26 cellular contexts compared by ENCODE assay signal in genomic region chr10:12019343-12019971, GRCh38. TPM values are rescaled to one million over a fixed set of nuclear protein-coding genes. Genes with fewer than 3 reads are reported as not detected.
DNase-seq lines count a peak whose midpoint lies in the region; ATAC-seq and TF ChIP-seq lines count a peak whose summit lies in the region.
"Had no signal": no experiment of that assay in that cellular context is flagged by ENCODE, and none has a peak within 500 bp of the region (broad histone marks: within the 10 kb centered on the region; RNA-seq: fewer than 3 reads in every experiment).

No MANE protein-coding gene starts in this region.

- H3K4me3 Mint-ChIP-seq in HFFc6: no peak overlapping the region
- no peak overlapping the region for H3K4me3 Mint-ChIP-seq in Calu3 (ENCODE audit: low read depth, unreplicated experiment)
- H3K4me3 Mint-ChIP-seq: activated CD4-positive, alpha-beta T cell treated with anti-CD3 and anti-CD28 coated beads, Interleukin-2, amount 10 ng/mL, durations not matched to agents 7 days and 5 days; activated CD8-positive, alpha-beta memory T cell treated with anti-CD3 and anti-CD28 coated beads, Interleukin-2, amount 10 ng/mL, durations not matched to agents 7 days and 5 days; activated naive CD4-positive, alpha-beta T cell treated with anti-CD3 and anti-CD28 coated beads for 36 hours; activated T-cell treated with anti-CD3 and anti-CD28 coated beads, Interleukin-2, amount 50 U/mL, for 72 hours; CD4-positive, CD25-positive, alpha-beta regulatory T cell; natural killer cell; stimulated activated naive CD8-positive, alpha-beta T cell treated with anti-CD3 and anti-CD28 coated beads, Interleukin-15, amount 100 ng/mL, for 72 hours had no signal

- intact Hi-C loops in sigmoid colon (cut with DNase I) (no loop called here), Calu3 (cut with micrococcal nuclease; ENCODE audit: unreplicated experiment) (no loop called here)

- 85% methylated on average over 9 of the region's 9 CpGs for WGBS in sigmoid colon, 2 donors

- peaks cover 9% of the 10 kb centered on the region for H3K4me1 Mint-ChIP-seq in HFFc6 (ENCODE audit: low read depth)
- no peaks in the 10 kb centered on the region for H3K4me1 Mint-ChIP-seq in Calu3 (ENCODE audit: low read depth, unreplicated experiment)

- H3K27me3 Mint-ChIP-seq in HFFc6 (ENCODE audit: insufficient read depth) (no peaks in the 10 kb centered on the region; the same call in 1 of the 2 replicates), Calu3 (ENCODE audit: unreplicated experiment) (no peaks in the 10 kb centered on the region)
- H3K27me3 Mint-ChIP-seq: activated CD4-positive, alpha-beta T cell treated with anti-CD3 and anti-CD28 coated beads, Interleukin-2, amount 10 ng/mL, durations not matched to agents 7 days and 5 days; activated CD8-positive, alpha-beta memory T cell treated with anti-CD3 and anti-CD28 coated beads, Interleukin-2, amount 10 ng/mL, durations not matched to agents 7 days and 5 days; CD4-positive, CD25-positive, alpha-beta regulatory T cell; stimulated activated naive CD8-positive, alpha-beta T cell treated with anti-CD3 and anti-CD28 coated beads, Interleukin-15, amount 100 ng/mL, for 72 hours had no signal

- H3K4me1 ChIP-seq in adipocyte (ENCODE audit: control insufficient read depth, insufficient read depth, low read length): peaks cover 14% of the 10 kb centered on the region
- H3K4me1 ChIP-seq in foreskin keratinocyte: peaks cover 10% of the 10 kb centered on the region
- peaks cover 0 to 21% (median 18%) of the 10 kb centered on the region in 4 donors for H3K4me1 ChIP-seq in sigmoid colon

- CTCF ChIA-PET in Calu3 (lab: Charles Lee): no interaction called here

- no peaks in the 10 kb centered on the region for H3K9me3 Mint-ChIP-seq in HFFc6
- no peaks in the 10 kb centered on the region for H3K9me3 Mint-ChIP-seq in Calu3 (ENCODE audit: low read depth, unreplicated experiment)
- H3K9me3 Mint-ChIP-seq: activated CD4-positive, alpha-beta T cell treated with anti-CD3 and anti-CD28 coated beads, Interleukin-2, amount 10 ng/mL, durations not matched to agents 7 days and 5 days; activated naive CD4-positive, alpha-beta T cell treated with anti-CD3 and anti-CD28 coated beads for 36 hours; activated T-cell treated with anti-CD3 and anti-CD28 coated beads, Interleukin-2, amount 50 U/mL, for 72 hours; CD4-positive, CD25-positive, alpha-beta regulatory T cell; natural killer cell; stimulated activated naive CD8-positive, alpha-beta T cell treated with anti-CD3 and anti-CD28 coated beads, Interleukin-15, amount 100 ng/mL, for 72 hours had no signal

- H3K4me3 ChIP-seq in adipocyte (ENCODE audit: low read length) (no peak overlapping the region), sigmoid colon (no peak overlapping the region)
- H3K4me3 ChIP-seq: cardiac muscle cell, dorsolateral prefrontal cortex, tibial nerve had no signal

- H3K36me3 ChIP-seq in adipocyte (ENCODE audit: control insufficient read depth, insufficient read depth, low read length, severe bottlenecking) (peaks cover 11% of the 10 kb centered on the region), sigmoid colon (no peaks in the 10 kb centered on the region)
- H3K36me3 ChIP-seq: cardiac muscle cell, tibial nerve had no signal

- H3K27ac ChIP-seq in foreskin keratinocyte (peak overlapping the region; percentile 0), sigmoid colon (peak overlapping the region; percentile 17 to 54 (median 45))
- H3K27ac ChIP-seq: cardiac muscle cell, dorsolateral prefrontal cortex, tibial nerve had no signal

- no peak for DNase-seq in HFFc6
- DNase-seq in adipocyte (ENCODE audit: low read depth): no peak
- peak in 1 of 2 donors; percentile 43 for DNase-seq in foreskin keratinocyte
- DNase-seq in sigmoid colon: peak; percentile 75
- no peak for DNase-seq in dermis blood vessel endothelial cell
- no peak for DNase-seq in SKM-1 treated with dmso at 0.1 percent for 144 hours (lab: John Stamatoyannopoulos, UW; ENCODE audit: unreplicated experiment)
- DNase-seq in Calu3: no peak
- DNase-seq: activated CD4-positive, alpha-beta T cell treated with anti-CD3 and anti-CD28 coated beads, Interleukin-2, amount 10 ng/mL, durations not matched to agents 7 days and 5 days; activated CD8-positive, alpha-beta memory T cell treated with anti-CD3 and anti-CD28 coated beads, Interleukin-2, amount 10 ng/mL, durations not matched to agents 7 days and 5 days; activated naive CD4-positive, alpha-beta T cell treated with anti-CD3 and anti-CD28 coated beads for 36 hours; activated T-cell treated with anti-CD3 and anti-CD28 coated beads, Interleukin-2, amount 50 U/mL, for 72 hours; CD4-positive, CD25-positive, alpha-beta regulatory T cell; DMS 273 treated with DMSO at 0.1 percent for 48 hours; dorsolateral prefrontal cortex; hippocampal formation; left ventricle myocardium superior; natural killer cell; NCI-H1048; NCI-H187; NCI-H774; right cardiac atrium; stimulated activated naive CD8-positive, alpha-beta T cell treated with anti-CD3 and anti-CD28 coated beads, Interleukin-15, amount 100 ng/mL, for 72 hours; T-helper 9 cell had no signal

- no TSS peak for BruUV-seq in Calu3 (replicated peaks; lab: Mats Ljungman, UMichigan)

- H3K9me3 ChIP-seq in adipocyte (ENCODE audit: control insufficient read depth, low read length) (no peaks in the 10 kb centered on the region), sigmoid colon (no peaks in the 10 kb centered on the region)
- H3K9me3 ChIP-seq: tibial nerve had no signal

- H3K9ac ChIP-seq in adipocyte (ENCODE audit: low read length): peak overlapping the region; percentile 22

- H3K27ac Mint-ChIP-seq in HFFc6 (peak overlapping the region; percentile 21; the same call in 1 of the 2 replicates), Calu3 (ENCODE audit: unreplicated experiment) (no peak overlapping the region)
- H3K27ac Mint-ChIP-seq: activated CD8-positive, alpha-beta memory T cell treated with anti-CD3 and anti-CD28 coated beads, Interleukin-2, amount 10 ng/mL, durations not matched to agents 7 days and 5 days; activated naive CD4-positive, alpha-beta T cell treated with anti-CD3 and anti-CD28 coated beads for 36 hours; activated T-cell treated with anti-CD3 and anti-CD28 coated beads, Interleukin-2, amount 50 U/mL, for 72 hours; natural killer cell; stimulated activated naive CD8-positive, alpha-beta T cell treated with anti-CD3 and anti-CD28 coated beads, Interleukin-15, amount 100 ng/mL, for 72 hours had no signal

- H3K36me3 Mint-ChIP-seq in HFFc6 (ENCODE audit: low read depth) (peaks cover 6% of the 10 kb centered on the region), Calu3 (ENCODE audit: insufficient read depth, unreplicated experiment) (peaks cover 8% of the 10 kb centered on the region)
- H3K36me3 Mint-ChIP-seq: CD4-positive, CD25-positive, alpha-beta regulatory T cell; natural killer cell had no signal

- TF ChIP-seq CTCF in HFFc6 (IDR thresholded peaks at IDR 0.05) (no peak), foreskin keratinocyte (conservative IDR thresholded peaks at IDR 0.05) (no peak), sigmoid colon (IDR thresholded peaks at IDR 0.05) (no peak), Calu3 (IDR thresholded peaks at IDR 0.05; ENCODE audit: unreplicated experiment) (no peak)

- TF ChIP-seq POLR2A in sigmoid colon (IDR thresholded peaks at IDR 0.05): no peak

- ATAC-seq in foreskin keratinocyte: no peak
- no peak for ATAC-seq in GM21360 (IDR thresholded peaks at IDR 0.05; ENCODE audit: unreplicated experiment)
- ATAC-seq: activated CD8-positive, alpha-beta memory T cell treated with anti-CD3 and anti-CD28 coated beads, Interleukin-2, amount 10 ng/mL, durations not matched to agents 7 days and 5 days; activated T-cell treated with anti-CD3 and anti-CD28 coated beads, Interleukin-2, amount 50 U/mL, for 72 hours; left ventricle myocardium superior; natural killer cell; right cardiac atrium; stimulated activated naive CD8-positive, alpha-beta T cell treated with anti-CD3 and anti-CD28 coated beads, Interleukin-15, amount 100 ng/mL, for 72 hours had no signal

- H3K27me3 ChIP-seq in adipocyte (replicated peaks; ENCODE audit: control insufficient read depth, insufficient read depth, low read length): no peaks in the 10 kb centered on the region
- H3K27me3 ChIP-seq in foreskin keratinocyte: no peaks in the 10 kb centered on the region
- H3K27me3 ChIP-seq in sigmoid colon: no peaks in the 10 kb centered on the region
- H3K27me3 ChIP-seq: cardiac muscle cell, dorsolateral prefrontal cortex, tibial nerve had no signal

- peak in 1 of 4 donors; percentile 20 for TF ChIP-seq EP300 in sigmoid colon (IDR thresholded peaks at IDR 0.05)

RNA-seq across cellular contexts. Expression of gene UPF2, which starts 23.2 kb away (rescaled TPM):
- total RNA-seq in HFFc6 (2021; fragmentation: NEBNext Ultra II Directional; extraction: Animal tissue kit (Norgen Biotek cat#: 25700)): 10 to 100 TPM; 18.3 to 24.1 (median 22.0) TPM
- 20.5 and 22.0 TPM in 2 replicates for total RNA-seq in foreskin keratinocyte
- 8.9 and 9.5 TPM in 2 replicates for polyA plus RNA-seq in foreskin keratinocyte
- 10 to 100 TPM; 29.3 to 36.9 (median 29.8) TPM for total RNA-seq in sigmoid colon
- 10 to 100 TPM; 11.4 to 16.6 (median 16.1) TPM for polyA plus RNA-seq in sigmoid colon
- 21.8 and 31.6 TPM in 2 replicates for total RNA-seq in dermis blood vessel endothelial cell
- total RNA-seq in Calu3 (2022): 31.6 and 33.7 TPM in 2 replicates

RNA-seq across cellular contexts. Expression of gene DHTKD1, which starts 49.3 kb away (rescaled TPM):
- total RNA-seq in HFFc6 (2021; fragmentation: NEBNext Ultra II Directional; extraction: Animal tissue kit (Norgen Biotek cat#: 25700)): 10 to 100 TPM; 10.2 to 15.1 (median 12.7) TPM
- total RNA-seq in foreskin keratinocyte: 25.8 and 28.4 TPM in 2 replicates
- polyA plus RNA-seq in foreskin keratinocyte: 7.2 and 8.4 TPM in 2 replicates
- 10 to 100 TPM; 14.7 to 37.3 (median 20.7) TPM for total RNA-seq in sigmoid colon
- 10 to 100 TPM in 2 of 3 donors, 1 to 10 TPM in 1; 8.4 to 14.8 (median 12.5) TPM for polyA plus RNA-seq in sigmoid colon
- total RNA-seq in dermis blood vessel endothelial cell: 31.7 and 40.5 TPM in 2 replicates
- total RNA-seq in Calu3 (2022): 28.7 and 29.4 TPM in 2 replicates
